19 cellular contexts compared by ENCODE assay signal in genomic region chr2:146777181-146777580, GRCh38.
"Had no signal": no experiment of that assay in that cellular context is flagged by ENCODE, and none has a peak within 500 bp of the region (broad histone marks: within the 10 kb centered on the region; RNA-seq: fewer than 3 reads in every experiment).

No MANE protein-coding gene starts in this region.

- H3K36me3 ChIP-seq: colonic mucosa, esophagus muscularis mucosa, right atrium auricular region, sigmoid colon, spleen, thoracic aorta, tibial nerve, upper lobe of left lung had no signal

- H3K79me2 ChIP-seq: parathyroid adenoma had no signal

- H3K4me1 ChIP-seq: colonic mucosa, esophagus muscularis mucosa, parathyroid adenoma, right atrium auricular region, sigmoid colon, spleen, tibial nerve, upper lobe of left lung had no signal

- H3K9me3 ChIP-seq: colonic mucosa, esophagus muscularis mucosa, right atrium auricular region, sigmoid colon, thoracic aorta, tibial nerve, upper lobe of left lung had no signal

- H3K27ac ChIP-seq: colonic mucosa, esophagus muscularis mucosa, parathyroid adenoma, right atrium auricular region, sigmoid colon, skin epidermis, spleen, thoracic aorta, tibial nerve, upper lobe of left lung had no signal

- H3K9ac ChIP-seq: parathyroid adenoma had no signal

- DNase-seq: colonic mucosa; effector CD8-positive, alpha-beta T cell; endodermal cell; naive B cell; sigmoid colon; spleen; stimulated activated CD4-positive, alpha-beta T cell treated with anti-CD3 and anti-CD28 coated beads, Interleukin-15, amount 100 ng/mL, for 24 hours; stimulated activated CD4-positive, alpha-beta T cell treated with anti-CD3 and anti-CD28 coated beads, Interleukin-2, amount 100 ng/mL, for 48 hours; stimulated activated naive B cell treated with anti-CD40 and anti-IgM and Interleukin-4, amounts not matched to agents 10 μg/mL and 1 μg/mL and 100 μg/mL, for 72 hours; upper lobe of left lung had no signal

- H2AFZ ChIP-seq: parathyroid adenoma had no signal

- ATAC-seq: left lobe of liver; natural killer cell treated with Interleukin-12 subunit alpha and Interleukin-12 subunit beta and Interleukin-15 and Interleukin-18, amount 100 ng/mL, for 72 hours; stimulated activated naive B cell treated with anti-CD40 and anti-IgM and Interleukin-4, amounts not matched to agents 10 μg/mL and 1 μg/mL and 100 μg/mL, for 72 hours had no signal

- H3K4me3 ChIP-seq: colonic mucosa, esophagus muscularis mucosa, lung, right atrium auricular region, sigmoid colon, skin epidermis, spleen, thoracic aorta, tibial nerve, upper lobe of left lung had no signal

- H3K27me3 ChIP-seq: colonic mucosa, esophagus muscularis mucosa, right atrium auricular region, sigmoid colon, spleen, tibial nerve, upper lobe of left lung had no signal
